8 cellular contexts compared by ENCODE assay signal in the genomic region with DNA sequence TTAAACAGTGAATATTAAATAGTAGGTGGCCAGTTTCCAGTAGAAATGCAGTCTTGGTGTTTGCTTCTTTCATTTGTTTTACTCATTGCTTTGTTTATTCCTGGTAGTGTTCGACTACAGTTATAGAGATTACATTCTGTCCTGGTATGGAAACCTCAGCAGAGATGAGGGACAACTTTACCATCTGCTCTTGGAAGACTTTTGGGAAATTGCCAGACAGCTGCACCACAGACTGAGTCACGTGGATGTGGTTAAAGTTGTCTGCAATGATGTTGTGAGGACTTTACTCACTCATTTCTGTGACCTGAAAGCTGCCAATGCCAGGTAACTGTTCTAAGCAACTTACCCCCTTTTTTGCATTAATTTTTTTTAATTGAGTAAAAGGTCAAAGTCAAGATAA. TPM values are rescaled to one million over a fixed set of nuclear protein-coding genes. Genes with fewer than 3 reads are reported as not detected.
DNase-seq lines count a peak whose midpoint lies in the region; ATAC-seq, FAIRE-seq and TF ChIP-seq lines count a peak whose summit lies in the region.
"Not testable (repeated sequence)": the region's sequence is repeated elsewhere in the genome, so short reads cannot be mapped to it uniquely, and the experiment has no call there.

No MANE protein-coding gene starts in this region.

- H3K4me3 Mint-ChIP-seq in activated T-helper 17 cell treated with anti-CD3 and anti-CD28 coated beads, Interleukin-2, amount 50 U/mL, for 72 hours: peak overlapping the region; percentile 9
- H3K4me3 Mint-ChIP-seq in stimulated activated naive B cell treated with anti-CD40 and anti-IgM and Interleukin-4, amounts not matched to agents 10 μg/mL and 1 μg/mL and 100 μg/mL, for 72 hours: not testable (repeated sequence)

- intact Hi-C loops in left lung (cut with DNase I): not testable (repeated sequence)

- H3K4me1 ChIP-seq in KMS-11 (ENCODE audit: low read depth, poor library complexity, severe bottlenecking) (peaks cover 77% of the 10 kb centered on the region), OCI-LY1 (ENCODE audit: insufficient read depth, low read length, severe bottlenecking) (peaks cover 97% of the 10 kb centered on the region), left lung (peaks cover 0 to 28% of the 10 kb centered on the region in 2 donors)

- FAIRE-seq in D721Med (lab: Jason Lieb, UNC): peak; percentile 87

- not testable (repeated sequence) for H3K27me3 ChIP-seq in KMS-11 (ENCODE audit: insufficient read depth, low read depth); OCI-LY1 (ENCODE audit: insufficient read depth, low read length); left lung

- H3K4me2 ChIP-seq in KMS-11 (peak overlapping the region; percentile 50), OCI-LY1 (ENCODE audit: low read length) (peak overlapping the region; percentile 9; the same call in 1 of the 2 replicates)

- not testable (repeated sequence) for H3F3A ChIP-seq in OCI-LY1 (ENCODE audit: insufficient read depth, low read length)

- TF ChIP-seq CTCF in D721Med (IDR thresholded peaks at IDR 0.05; ENCODE audit: insufficient read depth, missing control alignments); KMS-11 (conservative IDR thresholded peaks at IDR 0.05; ENCODE audit: low read depth, low read length); OCI-LY1 (IDR thresholded peaks at IDR 0.05; ENCODE audit: low read length); epithelial cell of esophagus (IDR thresholded peaks at IDR 0.05; ENCODE audit: insufficient read depth, low read depth, low read length, missing control alignments); left lung (IDR thresholded peaks at IDR 0.05): not testable (repeated sequence)

- H3K9me3 ChIP-seq in OCI-LY1 (ENCODE audit: low read length); left lung: not testable (repeated sequence)

- H3K9me3 Mint-ChIP-seq in activated T-helper 17 cell treated with anti-CD3 and anti-CD28 coated beads, Interleukin-2, amount 50 U/mL, for 72 hours; stimulated activated naive B cell treated with anti-CD40 and anti-IgM and Interleukin-4, amounts not matched to agents 10 μg/mL and 1 μg/mL and 100 μg/mL, for 72 hours: not testable (repeated sequence)

- H3K9ac ChIP-seq in KMS-11; OCI-LY1 (ENCODE audit: low read length): not testable (repeated sequence)

- peak overlapping the region; percentile 59 for H3K27ac Mint-ChIP-seq in activated T-helper 17 cell treated with anti-CD3 and anti-CD28 coated beads, Interleukin-2, amount 50 U/mL, for 72 hours
- not testable (repeated sequence) for H3K27ac Mint-ChIP-seq in stimulated activated naive B cell treated with anti-CD40 and anti-IgM and Interleukin-4, amounts not matched to agents 10 μg/mL and 1 μg/mL and 100 μg/mL, for 72 hours

- ATAC-seq in GM21529 (IDR thresholded peaks at IDR 0.05; ENCODE audit: unreplicated experiment) (peak; percentile 45), left lung (peak; percentile 35)
- peak; percentile 86 for ATAC-seq in activated T-helper 17 cell treated with anti-CD3 and anti-CD28 coated beads, Interleukin-2, amount 50 U/mL, for 72 hours (replicated peaks)
- ATAC-seq in stimulated activated naive B cell treated with anti-CD40 and anti-IgM and Interleukin-4, amounts not matched to agents 10 μg/mL and 1 μg/mL and 100 μg/mL, for 72 hours (replicated peaks): peak; percentile 46 to 70

- not testable (repeated sequence) for H3K9me2 ChIP-seq in OCI-LY1 (ENCODE audit: low read depth, low read length)

- H3K4me1 Mint-ChIP-seq in activated T-helper 17 cell treated with anti-CD3 and anti-CD28 coated beads, Interleukin-2, amount 50 U/mL, for 72 hours: peaks cover 15% of the 10 kb centered on the region
- peaks cover 22 to 39% of the 10 kb centered on the region in 2 donors for H3K4me1 Mint-ChIP-seq in stimulated activated naive B cell treated with anti-CD40 and anti-IgM and Interleukin-4, amounts not matched to agents 10 μg/mL and 1 μg/mL and 100 μg/mL, for 72 hours

- not testable (repeated sequence) for H3K4me3 ChIP-seq in KMS-11 (IDR thresholded peaks at IDR 0.05; ENCODE audit: insufficient read depth, low read depth, low read length); OCI-LY1 (ENCODE audit: low read depth, low read length, poor library complexity, severe bottlenecking); epithelial cell of esophagus (ENCODE audit: low read length); left lung

- H3K27ac ChIP-seq in KMS-11: peak overlapping the region; percentile 4; the same call in 1 of the 2 replicates
- peak overlapping the region; percentile 80 for H3K27ac ChIP-seq in OCI-LY1 (ENCODE audit: low read depth, low read length, poor library complexity, severe bottlenecking)
- not testable (repeated sequence) for H3K27ac ChIP-seq in left lung

- not testable (repeated sequence) for H3K79me2 ChIP-seq in KMS-11 (ENCODE audit: insufficient read depth, low read depth); OCI-LY1 (ENCODE audit: insufficient read depth, low read length)

- H4K20me1 ChIP-seq in KMS-11 (ENCODE audit: insufficient read depth); OCI-LY1 (ENCODE audit: insufficient read depth, low read length): not testable (repeated sequence)

- not testable (repeated sequence) for H2AFZ ChIP-seq in KMS-11 (ENCODE audit: low read depth); OCI-LY1 (ENCODE audit: low read length)

- DNase-seq in D721Med (ENCODE audit: insufficient read length, low spot score); left lung; stimulated activated naive B cell treated with anti-CD40 and anti-IgM and Interleukin-4, amounts not matched to agents 10 μg/mL and 1 μg/mL and 100 μg/mL, for 72 hours: not testable (repeated sequence)
- DNase-seq in epithelial cell of esophagus (ENCODE audit: low read depth): peak; percentile 47

- not testable (repeated sequence) for H3K27me3 Mint-ChIP-seq in activated T-helper 17 cell treated with anti-CD3 and anti-CD28 coated beads, Interleukin-2, amount 50 U/mL, for 72 hours; stimulated activated naive B cell treated with anti-CD40 and anti-IgM and Interleukin-4, amounts not matched to agents 10 μg/mL and 1 μg/mL and 100 μg/mL, for 72 hours

- not testable (repeated sequence) for H3K36me3 ChIP-seq in KMS-11 (ENCODE audit: insufficient read depth); left lung
- peaks cover 26% of the 10 kb centered on the region for H3K36me3 ChIP-seq in OCI-LY1 (ENCODE audit: insufficient read depth, low read length)

- H3K36me3 Mint-ChIP-seq in activated T-helper 17 cell treated with anti-CD3 and anti-CD28 coated beads, Interleukin-2, amount 50 U/mL, for 72 hours (ENCODE audit: low read depth): peaks cover 22% of the 10 kb centered on the region
- peaks cover 8 to 20% of the 10 kb centered on the region in 2 donors for H3K36me3 Mint-ChIP-seq in stimulated activated naive B cell treated with anti-CD40 and anti-IgM and Interleukin-4, amounts not matched to agents 10 μg/mL and 1 μg/mL and 100 μg/mL, for 72 hours

RNA-seq across cellular contexts. Expression of a gene that starts 49.3 kb away (rescaled TPM):
- total RNA-seq in activated T-helper 17 cell treated with anti-CD3 and anti-CD28 coated beads, Interleukin-2, amount 50 U/mL, for 72 hours: 10 to 100 TPM; 28.2 to 31.2 TPM
- 100 to 1,000 TPM in 1 of 2 donors, 10 to 100 TPM in 1; 65.8 to 122 TPM for total RNA-seq in left lung

RNA-seq across cellular contexts. Expression of a gene that starts 54.9 kb away (rescaled TPM):
- 10 to 100 TPM; 33.7 to 37.0 TPM for total RNA-seq in activated T-helper 17 cell treated with anti-CD3 and anti-CD28 coated beads, Interleukin-2, amount 50 U/mL, for 72 hours
- total RNA-seq in left lung: 10 to 100 TPM; 25.7 to 39.0 TPM

Comparison
In these comparisons a context has a peak if more than half of its experiments do, and no peak if none do; other contexts are left out.
1. ATAC-seq: peak in every context shown above with its lines; median percentile 86 in activated T-helper 17 cell treated with anti-CD3 and anti-CD28 coated beads, Interleukin-2, amount 50 U/mL, for 72 hours; 58 in stimulated activated naive B cell treated with anti-CD40 and anti-IgM and Interleukin-4, amounts not matched to agents 10 μg/mL and 1 μg/mL and 100 μg/mL, for 72 hours; 45 in GM21529; 35 in left lung.